In genomic region chrX:151346931-151347543, GRCh38 we compare ENCODE assay signal across 27 cellular contexts.
"Had no signal": no experiment of that assay in that cellular context is flagged by ENCODE, and none has a peak within 500 bp of the region (broad histone marks: within the 10 kb centered on the region; RNA-seq: fewer than 3 reads in every experiment).

No MANE protein-coding gene starts in this region.

- H3K27ac Mint-ChIP-seq: activated CD4-positive, alpha-beta memory T cell treated with anti-CD3 and anti-CD28 coated beads for 36 hours; activated CD4-positive, alpha-beta T cell treated with anti-CD3 and anti-CD28 coated beads for 36 hours; activated CD4-positive, alpha-beta T cell treated with anti-CD3 and anti-CD28 coated beads, Interleukin-2, amount 10 ng/mL, durations not matched to agents 24 days and 14 days; activated naive CD4-positive, alpha-beta T cell treated with anti-CD3 and anti-CD28 coated beads, Interleukin-2, amount 10 ng/mL, durations not matched to agents 7 days and 5 days; activated naive CD4-positive, alpha-beta T cell treated with anti-CD3 and anti-CD28 coated beads, Interleukin-2, amount 50 U/mL, for 72 hours; activated T-cell treated with anti-CD3 and anti-CD28 coated beads, Interleukin-2, amount 50 U/mL, for 24 hours; activated T-cell treated with anti-CD3 and anti-CD28 coated beads, Interleukin-2, amount 50 U/mL, for 72 hours; dendritic cell treated with granulocyte-macrophage colony-stimulating factor and Interleukin-4, amounts not matched to agents 40 ng/mL and 50 ng/mL, for 4 days; endodermal cell had no signal

- H3K27me3 ChIP-seq: ascending aorta, brain microvascular endothelial cell, foreskin keratinocyte, gastrocnemius medialis had no signal

- DNase-seq: activated CD4-positive, alpha-beta memory T cell treated with anti-CD3 and anti-CD28 coated beads for 36 hours; activated CD4-positive, alpha-beta T cell treated with anti-CD3 and anti-CD28 coated beads for 36 hours; activated CD4-positive, alpha-beta T cell treated with anti-CD3 and anti-CD28 coated beads, Interleukin-2, amount 10 ng/mL, durations not matched to agents 24 days and 14 days; activated CD4-positive, CD25-positive, alpha-beta regulatory T cell; activated CD4-positive, CD25-positive, alpha-beta regulatory T cell treated with anti-CD3 and anti-CD28 coated beads, Interleukin-2, amount 50 U/mL, for 72 hours; activated CD8-positive, alpha-beta memory T cell treated with anti-CD3 and anti-CD28 coated beads, Interleukin-2, amount 50 U/mL, for 48 hours; activated gamma-delta T cell; activated naive CD4-positive, alpha-beta T cell; activated naive CD4-positive, alpha-beta T cell treated with anti-CD3 and anti-CD28 coated beads, Interleukin-2, amount 10 ng/mL, durations not matched to agents 7 days and 5 days; activated T-cell treated with anti-CD3 and anti-CD28 coated beads for 4 hours; activated T-cell treated with anti-CD3 and anti-CD28 coated beads, Interleukin-2, amount 50 U/mL, for 24 hours; activated T-cell treated with anti-CD3 and anti-CD28 coated beads, Interleukin-2, amount 50 U/mL, for 72 hours; adrenal gland; amygdala; brain microvascular endothelial cell; dorsolateral prefrontal cortex; effector memory CD4-positive, alpha-beta T cell; endodermal cell; foreskin keratinocyte; gastrocnemius medialis; glutamatergic neuron had no signal

- H3K9me3 ChIP-seq: adrenal gland, ascending aorta, gastrocnemius medialis had no signal

- H3K4me1 ChIP-seq: adrenal gland, ascending aorta, foreskin keratinocyte, gastrocnemius medialis had no signal

- H3K9me3 Mint-ChIP-seq: activated CD4-positive, alpha-beta memory T cell treated with anti-CD3 and anti-CD28 coated beads for 36 hours; activated CD4-positive, alpha-beta T cell treated with anti-CD3 and anti-CD28 coated beads, Interleukin-2, amount 10 ng/mL, durations not matched to agents 24 days and 14 days; activated naive CD4-positive, alpha-beta T cell treated with anti-CD3 and anti-CD28 coated beads, Interleukin-2, amount 10 ng/mL, durations not matched to agents 7 days and 5 days; activated naive CD4-positive, alpha-beta T cell treated with anti-CD3 and anti-CD28 coated beads, Interleukin-2, amount 50 U/mL, for 72 hours; activated T-cell treated with anti-CD3 and anti-CD28 coated beads, Interleukin-2, amount 50 U/mL, for 24 hours; activated T-cell treated with anti-CD3 and anti-CD28 coated beads, Interleukin-2, amount 50 U/mL, for 72 hours; central memory CD8-positive, alpha-beta T cell; dendritic cell treated with granulocyte-macrophage colony-stimulating factor and Interleukin-4, amounts not matched to agents 40 ng/mL and 50 ng/mL, for 4 days had no signal

- ATAC-seq: activated CD4-positive, alpha-beta T cell treated with anti-CD3 and anti-CD28 coated beads for 36 hours; activated naive CD4-positive, alpha-beta T cell treated with anti-CD3 and anti-CD28 coated beads, Interleukin-2, amount 50 U/mL, for 72 hours; esophagus mucosa; foreskin keratinocyte; gastrocnemius medialis had no signal

- H3K4me3 Mint-ChIP-seq: activated CD4-positive, alpha-beta memory T cell treated with anti-CD3 and anti-CD28 coated beads for 36 hours; activated CD4-positive, alpha-beta T cell treated with anti-CD3 and anti-CD28 coated beads for 36 hours; activated CD4-positive, alpha-beta T cell treated with anti-CD3 and anti-CD28 coated beads, Interleukin-2, amount 10 ng/mL, durations not matched to agents 24 days and 14 days; activated naive CD4-positive, alpha-beta T cell treated with anti-CD3 and anti-CD28 coated beads, Interleukin-2, amount 10 ng/mL, durations not matched to agents 7 days and 5 days; activated T-cell treated with anti-CD3 and anti-CD28 coated beads, Interleukin-2, amount 50 U/mL, for 24 hours; activated T-cell treated with anti-CD3 and anti-CD28 coated beads, Interleukin-2, amount 50 U/mL, for 72 hours; central memory CD8-positive, alpha-beta T cell; dendritic cell treated with granulocyte-macrophage colony-stimulating factor and Interleukin-4, amounts not matched to agents 40 ng/mL and 50 ng/mL, for 4 days; endodermal cell had no signal

- H3K36me3 Mint-ChIP-seq: activated CD4-positive, alpha-beta memory T cell treated with anti-CD3 and anti-CD28 coated beads for 36 hours; activated naive CD4-positive, alpha-beta T cell treated with anti-CD3 and anti-CD28 coated beads, Interleukin-2, amount 10 ng/mL, durations not matched to agents 7 days and 5 days; activated naive CD4-positive, alpha-beta T cell treated with anti-CD3 and anti-CD28 coated beads, Interleukin-2, amount 50 U/mL, for 72 hours had no signal

- H3K4me1 Mint-ChIP-seq: activated CD4-positive, alpha-beta T cell treated with anti-CD3 and anti-CD28 coated beads for 36 hours; activated CD4-positive, alpha-beta T cell treated with anti-CD3 and anti-CD28 coated beads, Interleukin-2, amount 10 ng/mL, durations not matched to agents 24 days and 14 days; activated naive CD4-positive, alpha-beta T cell treated with anti-CD3 and anti-CD28 coated beads, Interleukin-2, amount 10 ng/mL, durations not matched to agents 7 days and 5 days; central memory CD8-positive, alpha-beta T cell; endodermal cell had no signal

- H3K36me3 ChIP-seq: adrenal gland, ascending aorta, brain microvascular endothelial cell, gastrocnemius medialis had no signal

- H3K27ac ChIP-seq: adrenal gland, ascending aorta, brain microvascular endothelial cell, coronary artery, dorsolateral prefrontal cortex, foreskin keratinocyte, gastrocnemius medialis had no signal

- H3K4me3 ChIP-seq: adrenal gland, ascending aorta, coronary artery, dorsolateral prefrontal cortex, gastrocnemius medialis had no signal
